ENCODE assay signal across 2 cellular contexts in genomic region chr1:203026666-203027663, GRCh38.
TF ChIP-seq lines count a peak whose summit lies in the region.

No MANE protein-coding gene starts in this region.

TF ChIP-seq in K562, 482 proteins besides CTCF, POLR2A, EP300 and RAD21 (continues in another document):
- TF ChIP-seq ZBTB26 (CRISPR knock-in tag; IDR thresholded peaks at IDR 0.05) (no peak), NCOA6 (IDR thresholded peaks at IDR 0.05) (peak; percentile 36; the same call in 1 of the 2 replicates), THAP12 (CRISPR knock-in tag; IDR thresholded peaks at IDR 0.05) (0 out of 2 replicates have a peak, but pooled peaks have one; percentile 27), POLR2G (IDR thresholded peaks at IDR 0.05; ENCODE audit: low read depth, low read length) (peak; percentile 73), RBM22 (IDR thresholded peaks at IDR 0.05; ENCODE audit: low read depth, low read length, poor library complexity, severe bottlenecking) (peak; percentile 19), FOXM1 (IDR thresholded peaks at IDR 0.05; ENCODE audit: low read depth) (no peak), FOXM1 (CRISPR knock-in tag; IDR thresholded peaks at IDR 0.05; ENCODE audit: low read depth) (no peak), ZNF740 (CRISPR knock-in tag; IDR thresholded peaks at IDR 0.05) (no peak), ZNF740 (tag; IDR thresholded peaks at IDR 0.05) (peak in 1 of 2 experiments; percentile 4; a peak in 1 of 4 replicates), STAT6 (CRISPR knock-in tag; IDR thresholded peaks at IDR 0.05) (0 out of 2 replicates have a peak, but pooled peaks have one; percentile 6)

TF ChIP-seq in HepG2, 621 proteins besides CTCF, POLR2A, EP300 and RAD21 (continues in another document):
- TF ChIP-seq ZNF777 (CRISPR knock-in tag; IDR thresholded peaks at IDR 0.05), result 0 out of 2 replicates have a peak, but pooled peaks have one; percentile 1
- 0 out of 2 replicates have a peak, but pooled peaks have one; percentile 1 for TF ChIP-seq ZNF563 (CRISPR knock-in tag; IDR thresholded peaks at IDR 0.05)
- no peak for TF ChIP-seq GATAD2A (CRISPR knock-in tag; IDR thresholded peaks at IDR 0.05)
- no peak for TF ChIP-seq CBX5 (CRISPR knock-in tag; IDR thresholded peaks at IDR 0.05; ENCODE audit: borderline replicate concordance)
- peak; percentile 69 for TF ChIP-seq ZNF687 (CRISPR knock-in tag; IDR thresholded peaks at IDR 0.05)
- no peak for TF ChIP-seq KAT7 (CRISPR knock-in tag; IDR thresholded peaks at IDR 0.05; ENCODE audit: borderline replicate concordance)
- TF ChIP-seq ZMYM4 (CRISPR knock-in tag; IDR thresholded peaks at IDR 0.05), result no peak
- TF ChIP-seq GLI4 (CRISPR knock-in tag; IDR thresholded peaks at IDR 0.05; ENCODE audit: borderline replicate concordance), result 0 out of 2 replicates have a peak, but pooled peaks have one; percentile 32
- TF ChIP-seq ZEB1 (IDR thresholded peaks at IDR 0.05; ENCODE audit: insufficient replicate concordance, low read depth), result no peak
- 0 out of 2 replicates have a peak, but pooled peaks have one; percentile 8 for TF ChIP-seq ZNF772 (CRISPR knock-in tag; IDR thresholded peaks at IDR 0.05)
- no peak for TF ChIP-seq JARID2 (CRISPR knock-in tag; IDR thresholded peaks at IDR 0.05; ENCODE audit: insufficient replicate concordance)
- no peak for TF ChIP-seq TRIM22 (IDR thresholded peaks at IDR 0.05)
- 0 out of 2 replicates have a peak, but pooled peaks have one; percentile 42 for TF ChIP-seq TARDBP (CRISPR knock-in tag; IDR thresholded peaks at IDR 0.05)
- TF ChIP-seq SRSF4 (IDR thresholded peaks at IDR 0.05; ENCODE audit: low read depth, low read length, poor library complexity, severe bottlenecking), result no peak
- TF ChIP-seq ZMYM3 (CRISPR knock-in tag; IDR thresholded peaks at IDR 0.05), result no peak
- TF ChIP-seq ZNF18 (CRISPR knock-in tag; IDR thresholded peaks at IDR 0.05; ENCODE audit: insufficient replicate concordance), result peak; percentile 62
- TF ChIP-seq ZBTB25 (CRISPR knock-in tag; IDR thresholded peaks at IDR 0.05), result no peak
- no peak for TF ChIP-seq ZBTB40 (IDR thresholded peaks at IDR 0.05)
- 0 out of 2 replicates have a peak, but pooled peaks have one; percentile 27 for TF ChIP-seq ZBTB40 (CRISPR knock-in tag; IDR thresholded peaks at IDR 0.05)
- TF ChIP-seq HNRNPLL (IDR thresholded peaks at IDR 0.05; ENCODE audit: low read depth, low read length, poor library complexity, severe bottlenecking), result peak; percentile 21
- TF ChIP-seq THAP9 (CRISPR knock-in tag; IDR thresholded peaks at IDR 0.05; ENCODE audit: borderline replicate concordance), result no peak
- no peak for TF ChIP-seq SPEN (CRISPR knock-in tag; IDR thresholded peaks at IDR 0.05; ENCODE audit: low read depth)
- TF ChIP-seq ZSCAN12 (CRISPR knock-in tag; IDR thresholded peaks at IDR 0.05), result no peak
- no peak for TF ChIP-seq ZC3H4 (CRISPR knock-in tag; IDR thresholded peaks at IDR 0.05; ENCODE audit: borderline replicate concordance)
- no peak for TF ChIP-seq E2F5 (CRISPR knock-in tag; conservative IDR thresholded peaks at IDR 0.05)
- peak; percentile 64; the same call in 1 of the 2 replicates for TF ChIP-seq ZNF83 (CRISPR knock-in tag; IDR thresholded peaks at IDR 0.05; ENCODE audit: borderline replicate concordance)
- 0 out of 2 replicates have a peak, but pooled peaks have one; percentile 54 for TF ChIP-seq HNRNPL (IDR thresholded peaks at IDR 0.05; ENCODE audit: low read depth, low read length)
